Comparison of ENCODE assay signal across 10 cellular contexts in genomic region chr19:48553676-48554384, GRCh38. TPM values are rescaled to one million over a fixed set of nuclear protein-coding genes. Genes with fewer than 3 reads are reported as not detected.
A peak's percentile ranks its signal among the peaks of the same experiment; 100 is the strongest.
DNase-seq lines count a peak whose midpoint lies in the region; ATAC-seq, FAIRE-seq and TF ChIP-seq lines count a peak whose summit lies in the region.
"Had no signal": no experiment of that assay in that cellular context is flagged by ENCODE, and none has a peak within 500 bp of the region (broad histone marks: within the 10 kb centered on the region; RNA-seq: fewer than 3 reads in every experiment).

No MANE protein-coding gene starts in this region.

- peak; percentile 97 for FAIRE-seq in A549 (lab: Jason Lieb, UNC)

- peak in 1 of 2 experiments; percentile 71; a peak in 4 of 5 replicates for TF ChIP-seq RAD21 in A549 (conservative IDR thresholded peaks at IDR 0.05 in 1 of 2, IDR thresholded peaks at IDR 0.05 in 1 of 2)

- H3K27ac ChIP-seq in A549, result peak overlapping the region; percentile 97 to 100

- H3K9me3 ChIP-seq in A549, result no peaks in the 10 kb centered on the region

- H3K4me3 ChIP-seq in A549, result no peak overlapping the region

- CTCF ChIA-PET in A549 (lab: Yijun Ruan, JAX), result interaction anchor here (0.6 to 14.9 kb wide), 14 partner anchors 9 to 65 kb away, joined by 3 to 100 read pairs (median 6); no protein-coding TSS in a partner anchor

- ATAC-seq in A549 (peak; percentile 64 to 74), left lobe of liver (peak; percentile 9), HG02798 (IDR thresholded peaks at IDR 0.05; ENCODE audit: poor library complexity, unreplicated experiment) (no peak), GM21737 (IDR thresholded peaks at IDR 0.05; ENCODE audit: unreplicated experiment) (no peak), GM19328 (IDR thresholded peaks at IDR 0.05; ENCODE audit: unreplicated experiment) (no peak), GM21526 (IDR thresholded peaks at IDR 0.05; ENCODE audit: low FRiP score, unreplicated experiment) (no peak)

- peak overlapping the region; percentile 75 for H3K4me2 ChIP-seq in A549

- H3K4me1 ChIP-seq in A549, result peaks cover 72% of the 10 kb centered on the region

- DNase-seq in A549 (ENCODE audit: low read depth in 1 of 2, low spot score in 1 of 2), result peak; percentile 94 to 99
- DNase-seq in HS-5 (ENCODE audit: low read depth), result peak; percentile 58
- DNase-seq in amniotic epithelial cell (ENCODE audit: low read depth), result peak; percentile 96
- no peak for DNase-seq in left lobe of liver (ENCODE audit: low spot score)
- DNase-seq: NCI-H2107 had no signal

- no peak for TF ChIP-seq POLR2A in A549 (IDR thresholded peaks at IDR 0.05; ENCODE audit: low read length)

- 4% methylated on average over 14 of the region's 18 CpGs for WGBS in A549 (ENCODE audit: missing lambda C conversion rate)

- TF ChIP-seq EP300 in A549 (IDR thresholded peaks at IDR 0.05), result peak; percentile 91 to 98; a peak in 3 of 5 replicates

- no peak; the same call in 2 of the 3 replicates for TF ChIP-seq CTCF in A549 (IDR thresholded peaks at IDR 0.05)

- POLR2A ChIA-PET in A549 (lab: Yijun Ruan, JAX), result interaction anchor here (0.6 to 3.2 kb wide), 23 partner anchors 10 to 257 kb away, joined by 3 to 45 read pairs (median 4); partner anchors contain the start of genes BCAT2, RPL18 and SPHK2

TF ChIP-seq in A549, 52 proteins besides CTCF, POLR2A, EP300 and RAD21 (continues in another document):
- TF ChIP-seq FOSL2 (IDR thresholded peaks at IDR 0.05), result peak; percentile 88
- peak; percentile 95 for TF ChIP-seq FOSL2 (CRISPR knock-in tag; IDR thresholded peaks at IDR 0.05)
- no peak for TF ChIP-seq RNF2 (IDR thresholded peaks at IDR 0.05; ENCODE audit: borderline replicate concordance, low read depth)
- no peak for TF ChIP-seq EHMT2 (IDR thresholded peaks at IDR 0.05; ENCODE audit: low read depth)
- peak; percentile 93 to 97 for TF ChIP-seq CEBPB (IDR thresholded peaks at IDR 0.05)
- TF ChIP-seq CHD4 (IDR thresholded peaks at IDR 0.05; ENCODE audit: borderline replicate concordance), result no peak
- peak; percentile 56; the same call in 1 of the 2 replicates for TF ChIP-seq E2F6 (IDR thresholded peaks at IDR 0.05; ENCODE audit: borderline replicate concordance, low read depth)
- no peak for TF ChIP-seq ZNF302 (CRISPR knock-in tag; IDR thresholded peaks at IDR 0.05)
- peak; percentile 90 for TF ChIP-seq KDM1A (IDR thresholded peaks at IDR 0.05; ENCODE audit: low read depth)
- TF ChIP-seq HES2 (IDR thresholded peaks at IDR 0.05), result peak; percentile 80
- TF ChIP-seq SMC3 (IDR thresholded peaks at IDR 0.05), result peak; percentile 75
- TF ChIP-seq BHLHE40 (IDR thresholded peaks at IDR 0.05; ENCODE audit: low read depth, low read length), result peak; percentile 28; the same call in 1 of the 2 replicates
- peak; percentile 97; the same call in 2 of the 3 replicates for TF ChIP-seq BCL3 (IDR thresholded peaks at IDR 0.05)
- TF ChIP-seq JUN (IDR thresholded peaks at IDR 0.05), result peak; percentile 91 to 100
- TF ChIP-seq REST (IDR thresholded peaks at IDR 0.05), result peak; percentile 52; the same call in 1 of the 2 replicates
- TF ChIP-seq MAZ (IDR thresholded peaks at IDR 0.05; ENCODE audit: borderline replicate concordance, low read depth, low read length), result peak; percentile 94
- TF ChIP-seq JUNB (IDR thresholded peaks at IDR 0.05), result peak; percentile 95
- no peak for TF ChIP-seq CBX2 (IDR thresholded peaks at IDR 0.05; ENCODE audit: borderline replicate concordance, low read depth)
- peak; percentile 95 for TF ChIP-seq MAX (IDR thresholded peaks at IDR 0.05)
- TF ChIP-seq ESRRA (IDR thresholded peaks at IDR 0.05; ENCODE audit: borderline replicate concordance, low read length), result peak; percentile 100
- TF ChIP-seq RCOR1 (IDR thresholded peaks at IDR 0.05; ENCODE audit: low read depth, low read length), result no peak
- TF ChIP-seq RARB (CRISPR knock-in tag; IDR thresholded peaks at IDR 0.05), result peak; percentile 94
- peak; percentile 94 for TF ChIP-seq PBX3 (IDR thresholded peaks at IDR 0.05)
- no peak for TF ChIP-seq PHF8 (IDR thresholded peaks at IDR 0.05; ENCODE audit: borderline replicate concordance, low read depth)
- TF ChIP-seq GATA3 (IDR thresholded peaks at IDR 0.05; ENCODE audit: borderline replicate concordance), result peak; percentile 99

RNA-seq across cellular contexts. Expression of gene SULT2B1, which starts 1.9 kb away (rescaled TPM):
- polyA plus RNA-seq in A549 (2011; rRNA removed) (22.2 and 22.4 TPM in 2 replicates), A549 (2017; fragmentation: RNase III; extraction: RNeasy Plus Mini Kit Qiagen cat#74134 plus additional on column Dnase treatment) (30.1 to 36.5 TPM (median 34.3 TPM) in 3 replicates)
- polyA plus RNA-seq in A549 (2012; cell fraction: cytosol; rRNA removed), result 31.5 and 41.0 TPM in 2 replicates
- polyA plus RNA-seq in A549 (2012; cell fraction: nucleus; rRNA removed), result 23.6 and 29.0 TPM in 2 replicates
- polyA minus RNA-seq in A549 (2011; rRNA and poly(A)+ RNA removed), result 26.5 and 28.7 TPM in 2 replicates
- total RNA-seq in left lobe of liver, result not detected
- total RNA-seq: epithelial cell of proximal tubule had no signal

RNA-seq across cellular contexts. Expression of gene LMTK3, which starts 42.2 kb away (rescaled TPM):
- polyA plus RNA-seq in A549 (2011; rRNA removed), result 0.62 and 0.95 TPM in 2 replicates
- 2.6 and 3.8 TPM in 2 replicates for polyA plus RNA-seq in A549 (2012; cell fraction: cytosol; rRNA removed)
- polyA plus RNA-seq in A549 (2012; cell fraction: nucleus; rRNA removed), result 9.6 and 11.7 TPM in 2 replicates
- polyA plus RNA-seq in A549 (2017; fragmentation: RNase III; extraction: RNeasy Plus Mini Kit Qiagen cat#74134 plus additional on column Dnase treatment), result 4.6 to 6.1 TPM (median 5.6 TPM) in 3 replicates
- polyA minus RNA-seq in A549 (2011; rRNA and poly(A)+ RNA removed), result 0.45 and 0.54 TPM in 2 replicates
- 0.43 TPM for total RNA-seq in left lobe of liver

RNA-seq across cellular contexts. Expression of gene SPACA4, which starts 52.7 kb away (rescaled TPM):
- polyA plus RNA-seq in A549 (2011; rRNA removed) (0.08 and 0.09 TPM in 2 replicates), A549 (2017; fragmentation: RNase III; extraction: RNeasy Plus Mini Kit Qiagen cat#74134 plus additional on column Dnase treatment) (0.12 to 0.13 TPM in 2 of 3 replicates, not detected in the other)
- 0.08 and 0.16 TPM in 2 replicates for polyA plus RNA-seq in A549 (2012; cell fraction: cytosol; rRNA removed)
- polyA plus RNA-seq in A549 (2012; cell fraction: nucleus; rRNA removed), result 0.24 and 0.60 TPM in 2 replicates
- 0.39 TPM in 1 of 2 replicates, not detected in the other for polyA minus RNA-seq in A549 (2011; rRNA and poly(A)+ RNA removed)
- total RNA-seq in left lobe of liver, result not detected
- total RNA-seq: epithelial cell of proximal tubule had no signal

Comparison
In these comparisons a context has a peak if more than half of its experiments do, and no peak if none do; other contexts are left out.
1. ATAC-seq: peak in A549 (2 of 2) and left lobe of liver (single experiment); none in HG02798 (single experiment), GM21737 (single experiment), GM19328 (single experiment) and GM21526 (single experiment).